Comparison of ENCODE assay signal across 1 cellular context in the genomic region with DNA sequence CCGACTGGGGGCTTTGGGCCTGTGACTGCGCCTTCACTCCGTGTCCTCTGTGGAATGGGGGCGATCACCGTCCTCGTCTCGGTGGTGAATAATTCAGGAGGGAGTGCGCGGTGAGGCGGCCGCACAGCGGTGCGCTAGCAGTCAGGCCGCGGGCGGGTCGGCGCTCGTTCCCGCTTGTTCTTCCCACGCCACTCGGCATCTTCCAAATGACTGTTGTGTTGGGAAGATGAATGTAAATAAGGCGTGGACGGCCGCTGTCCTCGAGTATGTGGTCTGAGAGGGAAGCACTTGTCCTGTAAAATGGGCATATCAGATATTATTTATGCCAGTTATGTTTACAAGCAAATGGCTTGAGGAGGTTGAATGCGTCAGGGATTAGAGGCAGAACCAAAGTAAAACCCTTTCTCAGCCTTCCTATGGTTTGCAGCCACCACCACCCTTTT.
TF ChIP-seq lines count a peak whose summit lies in the region.

No MANE protein-coding gene starts in this region.

TF ChIP-seq in K562, 482 proteins besides CTCF, POLR2A, EP300 and RAD21 (continues in another document):
- TF ChIP-seq, protein P1, sequence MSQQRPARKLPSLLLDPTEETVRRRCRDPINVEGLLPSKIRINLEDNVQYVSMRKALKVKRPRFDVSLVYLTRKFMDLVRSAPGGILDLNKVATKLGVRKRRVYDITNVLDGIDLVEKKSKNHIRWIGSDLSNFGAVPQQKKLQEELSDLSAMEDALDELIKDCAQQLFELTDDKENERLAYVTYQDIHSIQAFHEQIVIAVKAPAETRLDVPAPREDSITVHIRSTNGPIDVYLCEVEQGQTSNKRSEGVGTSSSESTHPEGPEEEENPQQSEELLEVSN (IDR thresholded peaks at IDR 0.05; ENCODE audit: borderline replicate concordance in 1 of 2, extremely low read depth in 1 of 2, insufficient read depth in 1 of 2, insufficient read length in 1 of 2, low read depth in 1 of 2, low read length in 1 of 2, poor library complexity in 1 of 2, severe bottlenecking in 1 of 2), result peak; percentile 67 to 74
- TF ChIP-seq, protein P2, sequence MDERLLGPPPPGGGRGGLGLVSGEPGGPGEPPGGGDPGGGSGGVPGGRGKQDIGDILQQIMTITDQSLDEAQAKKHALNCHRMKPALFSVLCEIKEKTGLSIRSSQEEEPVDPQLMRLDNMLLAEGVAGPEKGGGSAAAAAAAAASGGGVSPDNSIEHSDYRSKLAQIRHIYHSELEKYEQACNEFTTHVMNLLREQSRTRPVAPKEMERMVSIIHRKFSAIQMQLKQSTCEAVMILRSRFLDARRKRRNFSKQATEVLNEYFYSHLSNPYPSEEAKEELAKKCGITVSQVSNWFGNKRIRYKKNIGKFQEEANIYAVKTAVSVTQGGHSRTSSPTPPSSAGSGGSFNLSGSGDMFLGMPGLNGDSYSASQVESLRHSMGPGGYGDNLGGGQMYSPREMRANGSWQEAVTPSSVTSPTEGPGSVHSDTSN (CRISPR knock-in tag; IDR thresholded peaks at IDR 0.05; ENCODE audit: low read depth), result no peak
- TF ChIP-seq, protein P2 (tag; conservative IDR thresholded peaks at IDR 0.05; ENCODE audit: low read depth), result no peak
- TF ChIP-seq NFIC (IDR thresholded peaks at IDR 0.05) (no peak), FOXK2 (conservative IDR thresholded peaks at IDR 0.05 in 1 of 2, IDR thresholded peaks at IDR 0.05 in 1 of 2; ENCODE audit: low read depth in 2 of 2) (0 out of 4 replicates have a peak, but pooled peaks of 1 of the 2 experiments have one; percentile 18), STAT5A (IDR thresholded peaks at IDR 0.05; ENCODE audit: borderline replicate concordance, low read length) (no peak), BRF1 (IDR thresholded peaks at IDR 0.05; ENCODE audit: borderline replicate concordance, extremely low read depth, insufficient read length) (no peak), PTBP1 (IDR thresholded peaks at IDR 0.05; ENCODE audit: low read depth, low read length) (no peak), TCFL5 (CRISPR knock-in tag; conservative IDR thresholded peaks at IDR 0.05) (no peak), PML (IDR thresholded peaks at IDR 0.05; ENCODE audit: low read length) (no peak; the same call in 1 of the 2 replicates), ZNF232 (CRISPR knock-in tag; IDR thresholded peaks at IDR 0.05) (no peak), SMAD3 (CRISPR knock-in tag; conservative IDR thresholded peaks at IDR 0.05) (no peak), ESRRA (IDR thresholded peaks at IDR 0.05; ENCODE audit: borderline replicate concordance, low read depth) (0 out of 2 replicates have a peak, but pooled peaks have one; percentile 8), HMGN3 (IDR thresholded peaks at IDR 0.05; ENCODE audit: borderline replicate concordance, extremely low read depth, insufficient read length, low read depth, low read length) (no peak), OTX1 (CRISPR knock-in tag; IDR thresholded peaks at IDR 0.05) (0 out of 2 replicates have a peak, but pooled peaks have one; percentile 6), CHD2 (IDR thresholded peaks at IDR 0.05; ENCODE audit: low read depth, low read length) (no peak), ZNF445 (CRISPR knock-in tag; IDR thresholded peaks at IDR 0.05; ENCODE audit: low read depth) (0 out of 2 replicates have a peak, but pooled peaks have one; percentile 17)
- TF ChIP-seq, protein P3, sequence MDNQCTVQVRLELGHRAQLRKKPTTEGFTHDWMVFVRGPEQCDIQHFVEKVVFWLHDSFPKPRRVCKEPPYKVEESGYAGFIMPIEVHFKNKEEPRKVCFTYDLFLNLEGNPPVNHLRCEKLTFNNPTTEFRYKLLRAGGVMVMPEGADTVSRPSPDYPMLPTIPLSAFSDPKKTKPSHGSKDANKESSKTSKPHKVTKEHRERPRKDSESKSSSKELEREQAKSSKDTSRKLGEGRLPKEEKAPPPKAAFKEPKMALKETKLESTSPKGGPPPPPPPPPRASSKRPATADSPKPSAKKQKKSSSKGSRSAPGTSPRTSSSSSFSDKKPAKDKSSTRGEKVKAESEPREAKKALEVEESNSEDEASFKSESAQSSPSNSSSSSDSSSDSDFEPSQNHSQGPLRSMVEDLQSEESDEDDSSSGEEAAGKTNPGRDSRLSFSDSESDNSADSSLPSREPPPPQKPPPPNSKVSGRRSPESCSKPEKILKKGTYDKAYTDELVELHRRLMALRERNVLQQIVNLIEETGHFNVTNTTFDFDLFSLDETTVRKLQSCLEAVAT (IDR thresholded peaks at IDR 0.05), result peak in 1 of 2 experiments; percentile 84; a peak in 2 of 4 replicates
- TF ChIP-seq, protein P4, sequence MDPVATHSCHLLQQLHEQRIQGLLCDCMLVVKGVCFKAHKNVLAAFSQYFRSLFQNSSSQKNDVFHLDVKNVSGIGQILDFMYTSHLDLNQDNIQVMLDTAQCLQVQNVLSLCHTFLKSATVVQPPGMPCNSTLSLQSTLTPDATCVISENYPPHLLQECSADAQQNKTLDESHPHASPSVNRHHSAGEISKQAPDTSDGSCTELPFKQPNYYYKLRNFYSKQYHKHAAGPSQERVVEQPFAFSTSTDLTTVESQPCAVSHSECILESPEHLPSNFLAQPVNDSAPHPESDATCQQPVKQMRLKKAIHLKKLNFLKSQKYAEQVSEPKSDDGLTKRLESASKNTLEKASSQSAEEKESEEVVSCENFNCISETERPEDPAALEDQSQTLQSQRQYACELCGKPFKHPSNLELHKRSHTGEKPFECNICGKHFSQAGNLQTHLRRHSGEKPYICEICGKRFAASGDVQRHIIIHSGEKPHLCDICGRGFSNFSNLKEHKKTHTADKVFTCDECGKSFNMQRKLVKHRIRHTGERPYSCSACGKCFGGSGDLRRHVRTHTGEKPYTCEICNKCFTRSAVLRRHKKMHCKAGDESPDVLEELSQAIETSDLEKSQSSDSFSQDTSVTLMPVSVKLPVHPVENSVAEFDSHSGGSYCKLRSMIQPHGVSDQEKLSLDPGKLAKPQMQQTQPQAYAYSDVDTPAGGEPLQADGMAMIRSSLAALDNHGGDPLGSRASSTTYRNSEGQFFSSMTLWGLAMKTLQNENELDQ (CRISPR knock-in tag; IDR thresholded peaks at IDR 0.05; ENCODE audit: borderline replicate concordance), result 0 out of 2 replicates have a peak, but pooled peaks have one; percentile 61
- TF ChIP-seq, protein P5, sequence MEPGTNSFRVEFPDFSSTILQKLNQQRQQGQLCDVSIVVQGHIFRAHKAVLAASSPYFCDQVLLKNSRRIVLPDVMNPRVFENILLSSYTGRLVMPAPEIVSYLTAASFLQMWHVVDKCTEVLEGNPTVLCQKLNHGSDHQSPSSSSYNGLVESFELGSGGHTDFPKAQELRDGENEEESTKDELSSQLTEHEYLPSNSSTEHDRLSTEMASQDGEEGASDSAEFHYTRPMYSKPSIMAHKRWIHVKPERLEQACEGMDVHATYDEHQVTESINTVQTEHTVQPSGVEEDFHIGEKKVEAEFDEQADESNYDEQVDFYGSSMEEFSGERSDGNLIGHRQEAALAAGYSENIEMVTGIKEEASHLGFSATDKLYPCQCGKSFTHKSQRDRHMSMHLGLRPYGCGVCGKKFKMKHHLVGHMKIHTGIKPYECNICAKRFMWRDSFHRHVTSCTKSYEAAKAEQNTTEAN (CRISPR knock-in tag; IDR thresholded peaks at IDR 0.05), result no peak
- TF ChIP-seq, protein P6, sequence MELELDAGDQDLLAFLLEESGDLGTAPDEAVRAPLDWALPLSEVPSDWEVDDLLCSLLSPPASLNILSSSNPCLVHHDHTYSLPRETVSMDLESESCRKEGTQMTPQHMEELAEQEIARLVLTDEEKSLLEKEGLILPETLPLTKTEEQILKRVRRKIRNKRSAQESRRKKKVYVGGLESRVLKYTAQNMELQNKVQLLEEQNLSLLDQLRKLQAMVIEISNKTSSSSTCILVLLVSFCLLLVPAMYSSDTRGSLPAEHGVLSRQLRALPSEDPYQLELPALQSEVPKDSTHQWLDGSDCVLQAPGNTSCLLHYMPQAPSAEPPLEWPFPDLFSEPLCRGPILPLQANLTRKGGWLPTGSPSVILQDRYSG (tag; conservative IDR thresholded peaks at IDR 0.05; ENCODE audit: low read depth), result 0 out of 2 replicates have a peak, but pooled peaks have one; percentile 50
- TF ChIP-seq, protein P7, sequence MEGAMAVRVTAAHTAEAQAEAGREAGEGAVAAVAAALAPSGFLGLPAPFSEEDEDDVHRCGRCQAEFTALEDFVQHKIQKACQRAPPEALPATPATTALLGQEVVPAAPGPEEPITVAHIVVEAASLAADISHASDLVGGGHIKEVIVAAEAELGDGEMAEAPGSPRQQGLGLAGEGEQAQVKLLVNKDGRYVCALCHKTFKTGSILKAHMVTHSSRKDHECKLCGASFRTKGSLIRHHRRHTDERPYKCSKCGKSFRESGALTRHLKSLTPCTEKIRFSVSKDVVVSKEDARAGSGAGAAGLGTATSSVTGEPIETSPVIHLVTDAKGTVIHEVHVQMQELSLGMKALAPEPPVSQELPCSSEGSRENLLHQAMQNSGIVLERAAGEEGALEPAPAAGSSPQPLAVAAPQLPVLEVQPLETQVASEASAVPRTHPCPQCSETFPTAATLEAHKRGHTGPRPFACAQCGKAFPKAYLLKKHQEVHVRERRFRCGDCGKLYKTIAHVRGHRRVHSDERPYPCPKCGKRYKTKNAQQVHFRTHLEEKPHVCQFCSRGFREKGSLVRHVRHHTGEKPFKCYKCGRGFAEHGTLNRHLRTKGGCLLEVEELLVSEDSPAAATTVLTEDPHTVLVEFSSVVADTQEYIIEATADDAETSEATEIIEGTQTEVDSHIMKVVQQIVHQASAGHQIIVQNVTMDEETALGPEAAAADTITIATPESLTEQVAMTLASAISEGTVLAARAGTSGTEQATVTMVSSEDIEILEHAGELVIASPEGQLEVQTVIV (CRISPR knock-in tag; IDR thresholded peaks at IDR 0.05; ENCODE audit: borderline replicate concordance), result no peak
- TF ChIP-seq, protein P8, sequence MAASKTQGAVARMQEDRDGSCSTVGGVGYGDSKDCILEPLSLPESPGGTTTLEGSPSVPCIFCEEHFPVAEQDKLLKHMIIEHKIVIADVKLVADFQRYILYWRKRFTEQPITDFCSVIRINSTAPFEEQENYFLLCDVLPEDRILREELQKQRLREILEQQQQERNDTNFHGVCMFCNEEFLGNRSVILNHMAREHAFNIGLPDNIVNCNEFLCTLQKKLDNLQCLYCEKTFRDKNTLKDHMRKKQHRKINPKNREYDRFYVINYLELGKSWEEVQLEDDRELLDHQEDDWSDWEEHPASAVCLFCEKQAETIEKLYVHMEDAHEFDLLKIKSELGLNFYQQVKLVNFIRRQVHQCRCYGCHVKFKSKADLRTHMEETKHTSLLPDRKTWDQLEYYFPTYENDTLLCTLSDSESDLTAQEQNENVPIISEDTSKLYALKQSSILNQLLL (CRISPR knock-in tag; IDR thresholded peaks at IDR 0.05; ENCODE audit: borderline replicate concordance), result no peak
